8 cellular contexts compared by ENCODE assay signal in the genomic region with DNA sequence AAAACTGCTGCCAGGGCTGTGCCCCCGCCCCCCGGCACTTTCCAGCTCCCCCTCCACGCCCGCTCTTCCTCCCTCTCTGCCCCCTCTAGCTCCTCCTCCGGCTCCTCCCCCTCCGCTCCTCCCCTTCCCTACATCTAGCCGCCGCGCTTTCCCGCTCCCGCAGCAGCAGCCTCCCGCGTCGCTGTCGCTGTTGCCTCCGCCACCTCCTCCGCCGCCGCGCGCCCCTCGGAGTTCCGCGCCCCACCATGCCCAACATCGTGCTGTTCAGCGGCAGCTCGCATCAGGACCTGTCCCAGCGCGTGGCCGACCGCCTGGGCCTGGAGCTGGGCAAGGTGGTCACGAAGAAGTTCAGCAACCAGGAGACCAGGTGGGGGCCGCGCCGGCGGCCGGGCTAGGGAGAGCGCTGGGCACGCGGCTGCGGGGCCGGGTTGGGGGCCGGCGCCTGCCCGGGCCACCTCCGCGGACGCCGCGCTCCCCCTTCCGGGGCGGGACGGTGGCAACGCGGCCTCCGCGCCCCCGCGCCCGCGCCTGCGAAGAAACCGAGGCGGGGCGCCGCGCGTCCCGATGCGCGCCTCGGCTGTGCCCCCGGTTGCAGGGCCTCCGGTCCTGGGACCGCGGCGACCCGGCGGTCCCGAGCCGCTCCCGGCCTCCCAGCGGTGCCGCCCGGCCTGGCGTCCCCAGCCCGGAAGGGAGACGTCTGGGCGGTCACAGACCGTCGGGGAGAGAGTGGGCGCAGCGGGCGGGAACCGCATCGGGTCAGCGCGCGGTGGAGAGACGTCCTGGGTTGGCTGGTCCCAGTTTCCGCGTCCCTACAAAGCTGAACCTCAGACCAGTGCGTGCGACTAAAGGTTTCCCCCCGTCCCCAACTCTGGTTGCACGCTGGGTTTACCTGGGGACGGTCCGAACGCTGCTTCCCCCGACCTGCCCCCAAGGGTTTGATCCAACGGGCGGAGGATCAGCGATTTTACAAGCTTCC. TPM values are rescaled to one million over a fixed set of nuclear protein-coding genes. Genes with fewer than 3 reads are reported as not detected.
A peak's percentile ranks its signal among the peaks of the same experiment; 100 is the strongest.
DNase-seq lines count a peak whose midpoint lies in the region; ATAC-seq and TF ChIP-seq lines count a peak whose summit lies in the region.

Gene PRPS2 (plus strand): TSS at position 160 of the 976 bp plus-strand sequence. CDS start 86 bp downstream, at position 246.

- H3K36me3 Mint-ChIP-seq in activated naive CD8-positive, alpha-beta T cell treated with anti-CD3 and anti-CD28 coated beads, Interleukin-2, amount 50 U/mL, for 24 hours (ENCODE audit: low read depth): peaks cover 25% of the 10 kb centered on the region

- no peaks in the 10 kb centered on the region for H3K36me3 ChIP-seq in Karpas-422 (ENCODE audit: insufficient read depth, low read length)
- no peaks in the 10 kb centered on the region for H3K36me3 ChIP-seq in rectal smooth muscle tissue (ENCODE audit: control insufficient read depth, insufficient read depth, low read length)
- H3K36me3 ChIP-seq in vagina: no peaks in the 10 kb centered on the region

- intact Hi-C loops in left ventricle myocardium superior (cut with micrococcal nuclease): no loop called here
- intact Hi-C loops in vagina (cut with DNase I): no loop called here

- H4K20me1 ChIP-seq in Karpas-422 (ENCODE audit: insufficient read depth, low read depth, low read length): no peaks in the 10 kb centered on the region; the same call in 1 of the 2 replicates

- H3K4me1 ChIP-seq in Karpas-422 (ENCODE audit: low read length) (peaks cover 25% of the 10 kb centered on the region), rectal smooth muscle tissue (ENCODE audit: control insufficient read depth, insufficient read depth, low read length) (peaks cover 6% of the 10 kb centered on the region), vagina (no peaks in the 10 kb centered on the region)

- DNase-seq in D341Med (ENCODE audit: low spot score) (peak; percentile 82), Karpas-422 (peak; percentile 85), T follicular helper cell (ENCODE audit: low read depth) (peak; percentile 66), left ventricle myocardium superior (peak; percentile 75), vagina (ENCODE audit: extremely low spot score in 2 of 2) (no peak)
- DNase-seq in activated naive CD8-positive, alpha-beta T cell treated with anti-CD3 and anti-CD28 coated beads, Interleukin-2, amount 50 U/mL, for 24 hours: peak; percentile 75

- H3K27ac ChIP-seq in Karpas-422 (ENCODE audit: low read length) (no peak within 1 kb of the TSS), rectal smooth muscle tissue (ENCODE audit: low read depth, low read length) (peak within 1 kb of the TSS; percentile 70), vagina (peak within 1 kb of the TSS; percentile 49)

- H3K9ac ChIP-seq in Karpas-422 (ENCODE audit: low read length): peak within 1 kb of the TSS; percentile 89
- peak within 1 kb of the TSS; percentile 33 for H3K9ac ChIP-seq in rectal smooth muscle tissue (ENCODE audit: low read length)

- ATAC-seq in GM21529 (IDR thresholded peaks at IDR 0.05; ENCODE audit: unreplicated experiment): peak; percentile 79
- ATAC-seq in activated naive CD8-positive, alpha-beta T cell treated with anti-CD3 and anti-CD28 coated beads, Interleukin-2, amount 50 U/mL, for 24 hours: peak; percentile 92
- peak; percentile 88 for ATAC-seq in left ventricle myocardium superior

- TF ChIP-seq POLR2A in vagina (IDR thresholded peaks at IDR 0.05): peak in 1 of 2 donors; percentile 61

- peak within 1 kb of the TSS; percentile 90 for H2AFZ ChIP-seq in Karpas-422 (ENCODE audit: low read length)

- H3K27me3 Mint-ChIP-seq in activated naive CD8-positive, alpha-beta T cell treated with anti-CD3 and anti-CD28 coated beads, Interleukin-2, amount 50 U/mL, for 24 hours: no peaks in the 10 kb centered on the region

- no peaks in the 10 kb centered on the region for H3K9me3 ChIP-seq in Karpas-422 (ENCODE audit: low read length)
- no peaks in the 10 kb centered on the region for H3K9me3 ChIP-seq in vagina

- H3K79me2 ChIP-seq in Karpas-422 (ENCODE audit: low read length): peaks cover 45% of the 10 kb centered on the region

- no peaks in the 10 kb centered on the region for H3K9me3 Mint-ChIP-seq in activated naive CD8-positive, alpha-beta T cell treated with anti-CD3 and anti-CD28 coated beads, Interleukin-2, amount 50 U/mL, for 24 hours

- TF ChIP-seq CTCF in vagina (IDR thresholded peaks at IDR 0.05): no peak

- peaks cover 29% of the 10 kb centered on the region for H3K4me1 Mint-ChIP-seq in activated naive CD8-positive, alpha-beta T cell treated with anti-CD3 and anti-CD28 coated beads, Interleukin-2, amount 50 U/mL, for 24 hours

- peak within 1 kb of the TSS; percentile 66 for H3K4me3 ChIP-seq in Karpas-422 (ENCODE audit: low read length)
- H3K4me3 ChIP-seq in rectal smooth muscle tissue (ENCODE audit: low read length): peak within 1 kb of the TSS; percentile 70
- H3K4me3 ChIP-seq in vagina: peak within 1 kb of the TSS; percentile 54 to 66

- H3K27me3 ChIP-seq in Karpas-422 (ENCODE audit: low read length) (no peaks in the 10 kb centered on the region), rectal smooth muscle tissue (ENCODE audit: control insufficient read depth, insufficient read depth, low read length) (no peaks in the 10 kb centered on the region), vagina (no peaks in the 10 kb centered on the region)

- peak within 1 kb of the TSS; percentile 81 for H3K4me3 Mint-ChIP-seq in activated naive CD8-positive, alpha-beta T cell treated with anti-CD3 and anti-CD28 coated beads, Interleukin-2, amount 50 U/mL, for 24 hours

- H3K9me2 ChIP-seq in Karpas-422 (replicated peaks; ENCODE audit: insufficient read depth, low read length): no peaks in the 10 kb centered on the region

- H3K27ac Mint-ChIP-seq in activated naive CD8-positive, alpha-beta T cell treated with anti-CD3 and anti-CD28 coated beads, Interleukin-2, amount 50 U/mL, for 24 hours: peak within 1 kb of the TSS; percentile 75

- H3K4me2 ChIP-seq in Karpas-422 (ENCODE audit: low read depth, low read length, poor library complexity, severe bottlenecking): peak within 1 kb of the TSS; percentile 75

RNA-seq across cellular contexts. Expression of gene PRPS2, which starts in this region (rescaled TPM):
- 56.6 and 74.6 TPM in 2 replicates for total RNA-seq in Karpas-422 (2014; rRNA removed; shearing (Covaris generic); ENCODE audit: low replicate concordance)
- total RNA-seq in left ventricle myocardium superior: 3.9 TPM
- total RNA-seq in vagina: 45.2 TPM

Comparison
In these comparisons a context has a peak if more than half of its experiments do, and no peak if none do; other contexts are left out.
1. DNase-seq: peak in D341Med (single experiment), Karpas-422 (single experiment), T follicular helper cell (single experiment), activated naive CD8-positive, alpha-beta T cell treated with anti-CD3 and anti-CD28 coated beads, Interleukin-2, amount 50 U/mL, for 24 hours (single experiment) and left ventricle myocardium superior (single experiment); none in vagina (0 of 2).
2. Peak in every context shown above with its lines, with median percentiles within 50 percentile points of each other: ATAC-seq and H3K4me3 ChIP-seq.